17 cellular contexts compared by ENCODE assay signal in genomic region chr22:49103314-49104052, GRCh38.
DNase-seq lines count a peak whose midpoint lies in the region; ATAC-seq, FAIRE-seq and TF ChIP-seq lines count a peak whose summit lies in the region.
"Had no signal": no experiment of that assay in that cellular context is flagged by ENCODE, and none has a peak within 500 bp of the region (broad histone marks: within the 10 kb centered on the region; RNA-seq: fewer than 3 reads in every experiment).

No MANE protein-coding gene starts in this region.

- no peaks in the 10 kb centered on the region for H3K36me3 ChIP-seq in vagina
- H3K36me3 ChIP-seq: left ventricle myocardium inferior had no signal

- no peaks in the 10 kb centered on the region for H3K4me1 ChIP-seq in vagina
- H3K4me1 ChIP-seq: left ventricle myocardium inferior had no signal

- no peak for TF ChIP-seq CTCF in vagina (IDR thresholded peaks at IDR 0.05)

- TF ChIP-seq POLR2A in vagina (IDR thresholded peaks at IDR 0.05) = no peak

- H3K9me3 ChIP-seq in vagina = no peaks in the 10 kb centered on the region
- H3K9me3 ChIP-seq: left ventricle myocardium inferior had no signal

- no peak overlapping the region for H3K27ac ChIP-seq in vagina
- H3K27ac ChIP-seq: left ventricle myocardium inferior had no signal

- DNase-seq in COLO668 (lab: John Stamatoyannopoulos, UW; ENCODE audit: unreplicated experiment) = peak; percentile 93
- DNase-seq in NCI-H128 (lab: John Stamatoyannopoulos, UW; ENCODE audit: unreplicated experiment) = peak; percentile 11
- peak; percentile 17 for DNase-seq in NCI-H524 treated with DMSO at 0.1 percent for 48 hours (lab: John Stamatoyannopoulos, UW)
- DNase-seq in frontal cortex (ENCODE audit: low spot score in 2 of 2) = peak; percentile 37 to 71
- no peak for DNase-seq in cerebellar nuclear complex (lab: John Stamatoyannopoulos, UW)
- DNase-seq in NOMO-1 treated with DMSO at 0.1 percent for 48 hours (lab: John Stamatoyannopoulos, UW; ENCODE audit: unreplicated experiment) = no peak
- no peak for DNase-seq in vagina (ENCODE audit: extremely low spot score in 2 of 2)
- DNase-seq: activated CD4-positive, alpha-beta T cell treated with anti-CD3 and anti-CD28 coated beads, Interleukin-2, amount 50 U/mL, for 48 hours; activated naive CD8-positive, alpha-beta T cell treated with anti-CD3 and anti-CD28 coated beads, Interleukin-2, amount 50 U/mL, for 24 hours; activated T-cell treated with anti-CD3 and anti-CD28 coated beads, Interleukin-2, amount 50 U/mL, for 72 hours; Calu3; endodermal cell; left ventricle myocardium inferior; naive B cell had no signal

- no peak for FAIRE-seq in frontal cortex (lab: Jason Lieb, UNC)
- FAIRE-seq: GM18507, GM19239 had no signal

- ATAC-seq in GM21528 (IDR thresholded peaks at IDR 0.05; ENCODE audit: low FRiP score, unreplicated experiment) = no peak
- ATAC-seq: activated naive CD8-positive, alpha-beta T cell treated with anti-CD3 and anti-CD28 coated beads, Interleukin-2, amount 50 U/mL, for 24 hours; activated T-cell treated with anti-CD3 and anti-CD28 coated beads, Interleukin-2, amount 50 U/mL, for 72 hours had no signal

- no peak overlapping the region for H3K4me3 ChIP-seq in vagina
- H3K4me3 ChIP-seq: left ventricle myocardium inferior had no signal

- intact Hi-C loops in vagina (cut with DNase I) = no loop called here

- H3K27me3 ChIP-seq in vagina = no peaks in the 10 kb centered on the region

Comparison
In these comparisons a context has a peak if more than half of its experiments do, and no peak if none do; other contexts are left out.
1. DNase-seq: peak in COLO668 (single experiment), NCI-H128 (single experiment), NCI-H524 treated with DMSO at 0.1 percent for 48 hours (single experiment) and frontal cortex (2 of 2); none in cerebellar nuclear complex (0 of 2), NOMO-1 treated with DMSO at 0.1 percent for 48 hours (single experiment) and vagina (0 of 2).